ENCODE assay signal across 1 cellular context in genomic region chr3:156837130-156837529, GRCh38.
A peak's percentile ranks its signal among the peaks of the same experiment; 100 is the strongest.
TF ChIP-seq lines count a peak whose summit lies in the region.

No MANE protein-coding gene starts in this region.

TF ChIP-seq in IMR-90, 13 proteins besides CTCF, POLR2A, EP300 and RAD21:
- TF ChIP-seq FOS (IDR thresholded peaks at IDR 0.05; ENCODE audit: low read depth, low read length) (peak; percentile 52; the same call in 1 of the 2 replicates), MAFK (IDR thresholded peaks at IDR 0.05; ENCODE audit: low read depth, low read length) (peak; percentile 17; the same call in 1 of the 2 replicates), NFE2L2 (IDR thresholded peaks at IDR 0.05; ENCODE audit: low read depth, low read length) (0 out of 2 replicates have a peak, but pooled peaks have one; percentile 10), ELK1 (IDR thresholded peaks at IDR 0.05; ENCODE audit: borderline replicate concordance, low read depth, low read length) (no peak)
